8 cellular contexts compared by ENCODE assay signal in the genomic region with DNA sequence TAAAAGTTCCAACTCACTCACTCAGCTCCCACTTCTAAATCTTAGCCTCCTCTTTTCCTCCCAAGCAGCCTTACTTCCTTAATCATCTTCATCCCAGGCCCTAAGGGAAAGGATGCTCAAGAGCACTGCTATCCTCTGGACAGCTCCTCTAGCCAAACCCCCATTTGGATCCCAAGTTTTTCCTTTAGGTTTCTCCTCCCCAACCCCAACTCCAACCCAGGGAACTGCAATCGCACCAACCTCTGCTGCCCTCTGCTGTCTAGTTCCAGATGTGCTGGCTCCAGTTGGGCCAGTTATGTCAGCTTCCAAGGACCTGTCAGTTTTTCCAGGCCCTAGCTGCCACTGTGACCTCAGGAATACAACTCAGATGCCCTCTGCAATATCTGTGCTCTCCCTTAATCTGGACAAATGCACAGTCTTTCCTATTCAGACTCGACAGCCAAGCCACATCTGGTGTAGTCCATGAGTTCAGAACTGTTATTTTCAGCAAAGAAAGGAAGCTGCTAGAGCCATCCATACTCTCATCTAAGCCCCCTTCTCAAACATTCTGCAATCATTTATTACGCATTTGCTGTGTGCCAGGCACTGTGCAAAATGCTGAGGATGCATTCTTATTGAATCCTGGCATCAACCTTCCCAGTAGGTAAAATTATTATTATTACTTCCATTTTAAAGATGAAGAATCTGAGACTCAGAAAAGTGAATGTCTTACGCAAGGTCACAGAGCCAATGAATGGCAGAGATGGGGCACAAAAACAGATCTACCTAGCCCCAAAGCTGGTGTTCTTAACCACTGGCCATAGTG. TPM values are rescaled to one million over a fixed set of nuclear protein-coding genes. Genes with fewer than 3 reads are reported as not detected.
DNase-seq lines count a peak whose midpoint lies in the region; ATAC-seq and TF ChIP-seq lines count a peak whose summit lies in the region.

No MANE protein-coding gene starts in this region.

- no peaks in the 10 kb centered on the region for H3K4me1 ChIP-seq in CD4-positive, CD25-positive, alpha-beta regulatory T cell (ENCODE audit: control insufficient read depth, insufficient read depth, low read length, poor library complexity, severe bottlenecking)
- H3K4me1 ChIP-seq in HCT116 (ENCODE audit: control insufficient read depth in 1 of 2, insufficient read depth in 2 of 2, low read length in 2 of 2) (no peaks in the 10 kb centered on the region), PC-3 (ENCODE audit: insufficient read depth, low read length) (peaks cover 13% of the 10 kb centered on the region; the same call in 1 of the 2 replicates), iPS DF 6.9 (ENCODE audit: control insufficient read depth, insufficient read depth, low read length) (no peaks in the 10 kb centered on the region)

- H3K9me2 ChIP-seq in HCT116 (ENCODE audit: insufficient read depth) (no peaks in the 10 kb centered on the region), PC-3 (replicated peaks; ENCODE audit: low read length) (no peaks in the 10 kb centered on the region)

- CTCF ChIA-PET in HCT116 (lab: Charles Lee), result interaction anchor here (0.7 to 3.3 kb wide), 11 partner anchors 22 to 334 kb away, joined by 3 to 27 read pairs (median 4); partner anchors contain the start of gene APLN
- CTCF ChIA-PET in PC-3 (lab: Charles Lee), result interaction anchor here (0.6 to 2.2 kb wide), 7 partner anchors 70 to 123 kb away, joined by 3 to 14 read pairs (median 3); partner anchors contain the start of gene APLN

- H4K20me1 ChIP-seq in HCT116 (ENCODE audit: insufficient read depth), result no peaks in the 10 kb centered on the region
- no peaks in the 10 kb centered on the region for H4K20me1 ChIP-seq in PC-3 (ENCODE audit: low read length)

- no peaks in the 10 kb centered on the region for H3K36me3 ChIP-seq in CD4-positive, CD25-positive, alpha-beta regulatory T cell (ENCODE audit: control insufficient read depth, insufficient read depth, low read length)
- H3K36me3 ChIP-seq in HCT116 (ENCODE audit: control insufficient read depth in 1 of 2, insufficient read depth in 2 of 2, low read length in 2 of 2) (no peaks in the 10 kb centered on the region), PC-3 (ENCODE audit: low read depth, low read length) (no peaks in the 10 kb centered on the region), iPS DF 6.9 (ENCODE audit: control insufficient read depth, insufficient read depth, low read length) (no peaks in the 10 kb centered on the region)

- H3K27ac Mint-ChIP-seq in CD4-positive, CD25-positive, alpha-beta regulatory T cell, result no peak overlapping the region

- H3K9ac ChIP-seq in HCT116 (ENCODE audit: low read length) (no peak overlapping the region), PC-3 (ENCODE audit: low read length) (no peak overlapping the region)

- TF ChIP-seq POLR2A in HCT116 (IDR thresholded peaks at IDR 0.05; ENCODE audit: borderline replicate concordance, extremely low read depth, insufficient read depth, insufficient read length), result no peak

- BruUV-seq in HCT116 (replicated peaks; lab: Mats Ljungman, UMichigan), result no TSS peak
- no TSS peak for BruUV-seq in PC-3 (replicated peaks; lab: Mats Ljungman, UMichigan)

- peak; percentile 5 to 27 (median 20) for DNase-seq in CD4-positive, CD25-positive, alpha-beta regulatory T cell
- DNase-seq in HCT116 (ENCODE audit: low read depth, low spot score) (peak; percentile 28), PC-3 (peak; percentile 82), astrocyte of the spinal cord (ENCODE audit: low read depth, low spot score) (peak; percentile 49), iPS DF 6.9 (ENCODE audit: low read depth, low spot score) (peak; percentile 48)
- peak; percentile 22 for DNase-seq in stimulated activated CD4-positive, alpha-beta T cell treated with anti-CD3 and anti-CD28 coated beads, Interleukin-12 subunit alpha, Interleukin-12 subunit beta, amount 100 ng/mL, for 4 hours
- no peak for DNase-seq in effector CD8-positive, alpha-beta T cell (lab: John Stamatoyannopoulos, UW)

- no peaks in the 10 kb centered on the region for H3K27me3 ChIP-seq in CD4-positive, CD25-positive, alpha-beta regulatory T cell (ENCODE audit: control insufficient read depth, insufficient read depth, low read length)
- H3K27me3 ChIP-seq in HCT116 (ENCODE audit: insufficient read depth, low read length), result no peaks in the 10 kb centered on the region
- H3K27me3 ChIP-seq in PC-3 (ENCODE audit: low read length), result no peaks in the 10 kb centered on the region
- no peaks in the 10 kb centered on the region for H3K27me3 ChIP-seq in iPS DF 6.9 (ENCODE audit: control insufficient read depth, insufficient read depth, low read length)

- TF ChIP-seq CTCF in HCT116 (IDR thresholded peaks at IDR 0.05 in 2 of 3, conservative IDR thresholded peaks at IDR 0.05 in 1 of 3; ENCODE audit: borderline replicate concordance in 1 of 3, insufficient read depth in 1 of 3, low read depth in 2 of 3, low read length in 2 of 3), result peak; percentile 59 to 78 (median 65); a peak in 5 of 6 replicates
- TF ChIP-seq CTCF in PC-3 (conservative IDR thresholded peaks at IDR 0.05; ENCODE audit: low read depth, low read length), result peak; percentile 86
- TF ChIP-seq CTCF in astrocyte of the spinal cord (IDR thresholded peaks at IDR 0.05; ENCODE audit: low read depth, low read length), result peak; percentile 73

- no peak overlapping the region for H3K27ac ChIP-seq in CD4-positive, CD25-positive, alpha-beta regulatory T cell (ENCODE audit: insufficient read depth, low read length, poor library complexity, severe bottlenecking)
- H3K27ac ChIP-seq in HCT116 (ENCODE audit: low read depth, low read length) (no peak overlapping the region), PC-3 (ENCODE audit: low read length) (no peak overlapping the region), iPS DF 6.9 (ENCODE audit: low read length) (no peak overlapping the region)

- no peak for ATAC-seq in CD4-positive, CD25-positive, alpha-beta regulatory T cell (ENCODE audit: low read depth in 2 of 2)
- ATAC-seq in HCT116, result peak; percentile 91
- ATAC-seq in PC-3, result peak; percentile 88
- ATAC-seq in GM18511 (IDR thresholded peaks at IDR 0.05; ENCODE audit: unreplicated experiment), result no peak

- intact Hi-C loops in HCT116 (cut with micrococcal nuclease), result loop anchor here (1.0 kb wide), 2 partner anchors 89 to 119 kb away; no protein-coding TSS in a partner anchor
- intact Hi-C loops in PC-3 (cut with micrococcal nuclease), result loop anchor here (1.0 kb wide), 4 partner anchors 48 to 119 kb away; no protein-coding TSS in a partner anchor

- H3K9me3 ChIP-seq in CD4-positive, CD25-positive, alpha-beta regulatory T cell (ENCODE audit: control insufficient read depth in 2 of 2, low read length in 2 of 2), result no peaks in the 10 kb centered on the region
- no peaks in the 10 kb centered on the region for H3K9me3 ChIP-seq in HCT116 (ENCODE audit: control insufficient read depth in 1 of 2, insufficient read depth in 1 of 2, low read depth in 1 of 2, low read length in 2 of 2)
- H3K9me3 ChIP-seq in PC-3 (ENCODE audit: low read length), result no peaks in the 10 kb centered on the region
- no peaks in the 10 kb centered on the region for H3K9me3 ChIP-seq in iPS DF 6.9 (ENCODE audit: control insufficient read depth, insufficient read depth, low read length)

- no peak overlapping the region for H3K4me3 ChIP-seq in CD4-positive, CD25-positive, alpha-beta regulatory T cell (ENCODE audit: low read depth, low read length)
- H3K4me3 ChIP-seq in HCT116 (replicated peaks in 1 of 2; ENCODE audit: low read depth in 1 of 2, low read length in 2 of 2), result no peak overlapping the region
- H3K4me3 ChIP-seq in PC-3 (ENCODE audit: low read length), result no peak overlapping the region
- H3K4me3 ChIP-seq in astrocyte of the spinal cord (ENCODE audit: low read depth, low read length), result no peak overlapping the region
- no peak overlapping the region for H3K4me3 ChIP-seq in iPS DF 6.9 (ENCODE audit: low read length)

- peaks cover 4% of the 10 kb centered on the region for H3K27me3 Mint-ChIP-seq in CD4-positive, CD25-positive, alpha-beta regulatory T cell

- H3K9me3 Mint-ChIP-seq in CD4-positive, CD25-positive, alpha-beta regulatory T cell, result peaks cover 0 to 3% (median 0%) of the 10 kb centered on the region in 7 donors

- H3K4me1 Mint-ChIP-seq in CD4-positive, CD25-positive, alpha-beta regulatory T cell, result peaks cover 4 to 36% (median 26%) of the 10 kb centered on the region in 4 donors

- POLR2A ChIA-PET in HCT116 (lab: Charles Lee), result no interaction called here
- POLR2A ChIA-PET in PC-3 (lab: Charles Lee; ENCODE audit: unreplicated experiment), result no interaction called here

- WGBS in iPS DF 6.9 (ENCODE audit: insufficient coverage, insufficient read length), result no CpG with 5 or more reads among the region's 4 CpGs

- no peaks in the 10 kb centered on the region for H3F3A ChIP-seq in PC-3 (ENCODE audit: low read length, unreplicated experiment)

- in situ Hi-C loops in astrocyte of the spinal cord (cut with HindIII; ENCODE audit: low sequenced_read_pairs), result no loop called here

- H3K4me3 Mint-ChIP-seq in CD4-positive, CD25-positive, alpha-beta regulatory T cell, result no peak overlapping the region

- H2AFZ ChIP-seq in HCT116 (ENCODE audit: low read depth, low read length, poor library complexity, severe bottlenecking) (no peak overlapping the region), PC-3 (ENCODE audit: low read length) (no peak overlapping the region)

- TF ChIP-seq RAD21 in HCT116 (IDR thresholded peaks at IDR 0.05; ENCODE audit: low read depth), result peak; percentile 86

- H3K79me2 ChIP-seq in HCT116 (ENCODE audit: insufficient read depth, low read length) (no peaks in the 10 kb centered on the region), PC-3 (ENCODE audit: low read length) (no peaks in the 10 kb centered on the region)

- no peaks in the 10 kb centered on the region for H3K36me3 Mint-ChIP-seq in CD4-positive, CD25-positive, alpha-beta regulatory T cell

- H3K4me2 ChIP-seq in HCT116 (ENCODE audit: low read length) (no peak overlapping the region), PC-3 (ENCODE audit: low read length) (no peak overlapping the region)

- RAD21 ChIA-PET in HCT116 (lab: Charles Lee; ENCODE audit: low non-redundant PET in 1 of 2, low total read pairs in 2 of 2, uncharacterized antibody in 2 of 2, unreplicated experiment in 2 of 2), result interaction anchor here (0.6 to 2.0 kb wide), 4 partner anchors 72 to 120 kb away, joined by 3 to 6 read pairs (median 4); partner anchors contain the start of gene APLN (in 1 of the 2)

TF ChIP-seq in HCT116, 20 proteins besides CTCF, POLR2A, EP300 and RAD21 (continues in another document):
- TF ChIP-seq EZH2phosphoT487 (IDR thresholded peaks at IDR 0.05; ENCODE audit: borderline replicate concordance) (no peak), CBX3 (IDR thresholded peaks at IDR 0.05; ENCODE audit: low read depth) (no peak)

RNA-seq across cellular contexts. Expression of gene XPNPEP2, which starts 12.3 kb away (rescaled TPM):
- total RNA-seq in CD4-positive, CD25-positive, alpha-beta regulatory T cell, result 0.99 TPM
- polyA plus RNA-seq in CD4-positive, CD25-positive, alpha-beta regulatory T cell, result under 1 TPM; 0.17 to 0.75 (median 0.41) TPM
- total RNA-seq in HCT116 (2021; ENCODE audit: unreplicated experiment) (not detected), PC-3 (2014; rRNA removed) (not detected in 2 replicates)
- polyA plus RNA-seq in HCT116 (2012), result not detected in 2 replicates

RNA-seq across cellular contexts. Expression of gene SASH3, which starts 53.2 kb away (rescaled TPM):
- total RNA-seq in CD4-positive, CD25-positive, alpha-beta regulatory T cell, result 117 TPM
- polyA plus RNA-seq in CD4-positive, CD25-positive, alpha-beta regulatory T cell, result 100 to 1,000 TPM; 161 to 205 (median 193) TPM
- total RNA-seq in HCT116 (2021; ENCODE audit: unreplicated experiment) (0.42 TPM), PC-3 (2014; rRNA removed) (not detected in 2 replicates)
- not detected in 2 replicates for polyA plus RNA-seq in HCT116 (2012)

Comparison
In these comparisons a context has a peak if more than half of its experiments do, and no peak if none do; other contexts are left out.
1. ATAC-seq: peak in HCT116 (single experiment) and PC-3 (single experiment); none in CD4-positive, CD25-positive, alpha-beta regulatory T cell (0 of 2) and GM18511 (single experiment).
2. RNA of gene SASH3, which starts 53.2 kb away (total RNA-seq): 117 TPM in CD4-positive, CD25-positive, alpha-beta regulatory T cell (single experiment); 0.42 TPM in HCT116 (single experiment) and not detected in PC-3; every median in the first group is over 10 times any median in the second.
3. Peak in every context shown above with its lines, with median percentiles within 50 percentile points of each other: CTCF ChIP-seq.